ENCODE assay signal across 21 cellular contexts in the genomic region with DNA sequence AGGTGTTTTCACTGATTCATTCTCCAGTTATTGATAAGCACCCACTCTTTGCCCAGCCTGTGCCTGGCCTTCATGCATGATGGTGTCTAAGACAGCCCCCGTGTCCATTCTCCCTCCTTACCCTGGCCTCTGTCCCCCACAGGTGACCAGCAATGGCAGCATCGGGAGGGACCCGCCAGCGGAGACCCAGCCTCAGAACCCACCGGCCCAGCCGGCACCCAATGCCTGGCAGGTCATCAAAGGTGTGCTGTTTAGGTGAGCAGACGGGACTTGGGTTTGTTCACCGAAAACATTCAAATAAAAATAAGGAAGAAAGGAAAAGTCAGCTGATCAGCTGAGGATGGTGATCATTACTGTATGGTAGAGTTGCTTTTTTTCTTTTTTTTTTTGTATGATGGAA. TPM values are rescaled to one million over a fixed set of nuclear protein-coding genes. Genes with fewer than 3 reads are reported as not detected.
DNase-seq lines count a peak whose midpoint lies in the region; ATAC-seq and TF ChIP-seq lines count a peak whose summit lies in the region.
"Had no signal": no experiment of that assay in that cellular context is flagged by ENCODE, and none has a peak within 500 bp of the region (broad histone marks: within the 10 kb centered on the region; RNA-seq: fewer than 3 reads in every experiment).

No MANE protein-coding gene starts in this region.

- DNase-seq in activated naive CD4-positive, alpha-beta T cell treated with anti-CD3 and anti-CD28 coated beads, Interleukin-2, amount 50 U/mL, for 72 hours (ENCODE audit: low spot score in 2 of 2) = no peak
- no peak for DNase-seq in activated naive CD4-positive, alpha-beta T cell treated with anti-CD3 and anti-CD28 coated beads, Interleukin-2, amount 10 ng/mL, durations not matched to agents 7 days and 5 days
- no peak for DNase-seq in central memory CD8-positive, alpha-beta T cell (ENCODE audit: low spot score in 2 of 2)
- DNase-seq in tibial nerve (ENCODE audit: low spot score in 2 of 2) = no peak
- DNase-seq in retina = no peak
- DNase-seq in upper lobe of right lung = no peak
- DNase-seq: BE2C; CD4-positive, alpha-beta memory T cell; EL; GM23248; NCI-H1417; NCI-H1930; NCI-H345; NCI-H524 treated with DMSO at 0.1 percent for 48 hours had no signal

- H3K79me2 ChIP-seq in OCI-LY1 (ENCODE audit: insufficient read depth, low read length) = peaks cover 36% of the 10 kb centered on the region

- no peaks in the 10 kb centered on the region for H4K20me1 ChIP-seq in OCI-LY1 (ENCODE audit: insufficient read depth, low read length)

- TF ChIP-seq EP300 in tibial nerve (IDR thresholded peaks at IDR 0.05) = no peak

- H3K36me3 Mint-ChIP-seq in activated naive CD4-positive, alpha-beta T cell treated with anti-CD3 and anti-CD28 coated beads, Interleukin-2, amount 50 U/mL, for 72 hours = peaks cover 0 to 6% of the 10 kb centered on the region in 2 donors
- peaks cover 19% of the 10 kb centered on the region for H3K36me3 Mint-ChIP-seq in activated naive CD4-positive, alpha-beta T cell treated with anti-CD3 and anti-CD28 coated beads, Interleukin-2, amount 10 ng/mL, durations not matched to agents 7 days and 5 days
- H3K36me3 Mint-ChIP-seq in central memory CD8-positive, alpha-beta T cell (ENCODE audit: insufficient read depth) = peaks cover 39% of the 10 kb centered on the region
- H3K36me3 Mint-ChIP-seq in stimulated activated memory B cell treated with anti-CD40 and anti-IgM and Interleukin-4, amounts not matched to agents 10 μg/mL and 1 μg/mL and 100 μg/mL, for 72 hours = peaks cover 36% of the 10 kb centered on the region

- peak overlapping the region; percentile 54 to 80 for H3K27ac Mint-ChIP-seq in activated naive CD4-positive, alpha-beta T cell treated with anti-CD3 and anti-CD28 coated beads, Interleukin-2, amount 50 U/mL, for 72 hours
- no peak overlapping the region for H3K27ac Mint-ChIP-seq in activated naive CD4-positive, alpha-beta T cell treated with anti-CD3 and anti-CD28 coated beads, Interleukin-2, amount 10 ng/mL, durations not matched to agents 7 days and 5 days
- peak overlapping the region; percentile 73 for H3K27ac Mint-ChIP-seq in central memory CD8-positive, alpha-beta T cell (ENCODE audit: low read depth)
- H3K27ac Mint-ChIP-seq in stimulated activated memory B cell treated with anti-CD40 and anti-IgM and Interleukin-4, amounts not matched to agents 10 μg/mL and 1 μg/mL and 100 μg/mL, for 72 hours = peak overlapping the region; percentile 92
- H3K27ac Mint-ChIP-seq: CD4-positive, alpha-beta memory T cell had no signal

- peak overlapping the region; percentile 45; the same call in 1 of the 2 replicates for H3K4me2 ChIP-seq in OCI-LY1 (ENCODE audit: low read length)

- H3K27ac ChIP-seq in OCI-LY1 (ENCODE audit: low read depth, low read length, poor library complexity, severe bottlenecking) (peak overlapping the region; percentile 84), tibial nerve (no peak overlapping the region), upper lobe of right lung (no peak overlapping the region)
- H3K27ac ChIP-seq: GM23248, SJSA1 had no signal

- H3K36me3 ChIP-seq in OCI-LY1 (ENCODE audit: insufficient read depth, low read length) (peaks cover 29% of the 10 kb centered on the region), tibial nerve (peaks cover 2 to 70% (median 4%) of the 10 kb centered on the region in 3 donors), upper lobe of right lung (peaks cover 48% of the 10 kb centered on the region)

- H3K9ac ChIP-seq in OCI-LY1 (ENCODE audit: low read length) = peak overlapping the region; percentile 4; the same call in 1 of the 2 replicates
- H3K9ac ChIP-seq: GM23248 had no signal

- peaks cover 17% of the 10 kb centered on the region for H3K4me1 Mint-ChIP-seq in activated naive CD4-positive, alpha-beta T cell treated with anti-CD3 and anti-CD28 coated beads, Interleukin-2, amount 10 ng/mL, durations not matched to agents 7 days and 5 days
- H3K4me1 Mint-ChIP-seq in central memory CD8-positive, alpha-beta T cell = peaks cover 41% of the 10 kb centered on the region
- peaks cover 56% of the 10 kb centered on the region for H3K4me1 Mint-ChIP-seq in stimulated activated memory B cell treated with anti-CD40 and anti-IgM and Interleukin-4, amounts not matched to agents 10 μg/mL and 1 μg/mL and 100 μg/mL, for 72 hours

- TF ChIP-seq CTCF in OCI-LY1 (IDR thresholded peaks at IDR 0.05; ENCODE audit: low read length) = no peak
- TF ChIP-seq CTCF in tibial nerve (IDR thresholded peaks at IDR 0.05) = no peak
- no peak for TF ChIP-seq CTCF in upper lobe of right lung (IDR thresholded peaks at IDR 0.05)

- no peak overlapping the region for H3K4me3 Mint-ChIP-seq in activated naive CD4-positive, alpha-beta T cell treated with anti-CD3 and anti-CD28 coated beads, Interleukin-2, amount 10 ng/mL, durations not matched to agents 7 days and 5 days
- no peak overlapping the region for H3K4me3 Mint-ChIP-seq in central memory CD8-positive, alpha-beta T cell
- peak overlapping the region; percentile 53 for H3K4me3 Mint-ChIP-seq in stimulated activated memory B cell treated with anti-CD40 and anti-IgM and Interleukin-4, amounts not matched to agents 10 μg/mL and 1 μg/mL and 100 μg/mL, for 72 hours
- H3K4me3 Mint-ChIP-seq: CD4-positive, alpha-beta memory T cell had no signal

- CTCF ChIA-PET in activated naive CD4-positive, alpha-beta T cell treated with anti-CD3 and anti-CD28 coated beads, Interleukin-2, amount 10 ng/mL, durations not matched to agents 7 days and 5 days (lab: Charles Lee) = no interaction called here

- no peaks in the 10 kb centered on the region for H3K9me3 Mint-ChIP-seq in activated naive CD4-positive, alpha-beta T cell treated with anti-CD3 and anti-CD28 coated beads, Interleukin-2, amount 50 U/mL, for 72 hours
- H3K9me3 Mint-ChIP-seq in activated naive CD4-positive, alpha-beta T cell treated with anti-CD3 and anti-CD28 coated beads, Interleukin-2, amount 10 ng/mL, durations not matched to agents 7 days and 5 days = no peaks in the 10 kb centered on the region
- H3K9me3 Mint-ChIP-seq in central memory CD8-positive, alpha-beta T cell = no peaks in the 10 kb centered on the region
- H3K9me3 Mint-ChIP-seq in stimulated activated memory B cell treated with anti-CD40 and anti-IgM and Interleukin-4, amounts not matched to agents 10 μg/mL and 1 μg/mL and 100 μg/mL, for 72 hours = no peaks in the 10 kb centered on the region
- H3K9me3 Mint-ChIP-seq: CD4-positive, alpha-beta memory T cell had no signal

- no peaks in the 10 kb centered on the region for H3K27me3 Mint-ChIP-seq in activated naive CD4-positive, alpha-beta T cell treated with anti-CD3 and anti-CD28 coated beads, Interleukin-2, amount 10 ng/mL, durations not matched to agents 7 days and 5 days
- H3K27me3 Mint-ChIP-seq in central memory CD8-positive, alpha-beta T cell = no peaks in the 10 kb centered on the region
- H3K27me3 Mint-ChIP-seq in stimulated activated memory B cell treated with anti-CD40 and anti-IgM and Interleukin-4, amounts not matched to agents 10 μg/mL and 1 μg/mL and 100 μg/mL, for 72 hours = no peaks in the 10 kb centered on the region
- H3K27me3 Mint-ChIP-seq: CD4-positive, alpha-beta memory T cell had no signal

- intact Hi-C loops in upper lobe of right lung (cut with DNase I) = no loop called here

- no peaks in the 10 kb centered on the region for H3F3A ChIP-seq in OCI-LY1 (ENCODE audit: insufficient read depth, low read length)

- H3K4me3 ChIP-seq in OCI-LY1 (ENCODE audit: low read depth, low read length, poor library complexity, severe bottlenecking) (no peak overlapping the region), tibial nerve (no peak overlapping the region), upper lobe of right lung (no peak overlapping the region)
- H3K4me3 ChIP-seq: GM23248, HAP-1, K562, SJSA1 had no signal

- peaks cover 51% of the 10 kb centered on the region for H3K4me1 ChIP-seq in OCI-LY1 (ENCODE audit: insufficient read depth, low read length, severe bottlenecking)
- H3K4me1 ChIP-seq in tibial nerve = peaks cover 0 to 46% (median 9%) of the 10 kb centered on the region in 4 donors
- peaks cover 8% of the 10 kb centered on the region for H3K4me1 ChIP-seq in upper lobe of right lung
- H3K4me1 ChIP-seq: BE2C, HAP-1 had no signal

- TF ChIP-seq POLR2A in tibial nerve (IDR thresholded peaks at IDR 0.05) = no peak

- ATAC-seq in activated naive CD4-positive, alpha-beta T cell treated with anti-CD3 and anti-CD28 coated beads, Interleukin-2, amount 50 U/mL, for 72 hours = no peak
- no peak for ATAC-seq in central memory CD8-positive, alpha-beta T cell (replicated peaks; ENCODE audit: extremely low read depth, poor library complexity, severe bottlenecking)
- ATAC-seq in stimulated activated memory B cell treated with anti-CD40 and anti-IgM and Interleukin-4, amounts not matched to agents 10 μg/mL and 1 μg/mL and 100 μg/mL, for 72 hours = no peak
- ATAC-seq in upper lobe of right lung = no peak
- ATAC-seq: K562, Panc1 had no signal

- H3K27me3 ChIP-seq in OCI-LY1 (ENCODE audit: insufficient read depth, low read length) (no peaks in the 10 kb centered on the region), tibial nerve (no peaks in the 10 kb centered on the region), upper lobe of right lung (no peaks in the 10 kb centered on the region)
- H3K27me3 ChIP-seq: BE2C, SJSA1 had no signal

- WGBS in tibial nerve, 2 donors = 90 to 95% methylated on average over 8 of the region's 8 CpGs

- H3K9me3 ChIP-seq in OCI-LY1 (ENCODE audit: low read length) = no peaks in the 10 kb centered on the region
- no peaks in the 10 kb centered on the region for H3K9me3 ChIP-seq in tibial nerve
- no peaks in the 10 kb centered on the region for H3K9me3 ChIP-seq in upper lobe of right lung
- H3K9me3 ChIP-seq: BE2C, HAP-1, SJSA1 had no signal

- no peak overlapping the region for H2AFZ ChIP-seq in OCI-LY1 (ENCODE audit: low read length)
- H2AFZ ChIP-seq: GM23248 had no signal

- no peaks in the 10 kb centered on the region for H3K9me2 ChIP-seq in OCI-LY1 (ENCODE audit: low read depth, low read length)

RNA-seq across cellular contexts. Expression of gene CLPTM1, which starts 6.6 kb away (rescaled TPM):
- total RNA-seq in activated naive CD4-positive, alpha-beta T cell treated with anti-CD3 and anti-CD28 coated beads, Interleukin-2, amount 50 U/mL, for 72 hours = 10 to 100 TPM; 54.0 to 58.5 TPM
- 10 to 100 TPM; 52.3 to 89.4 (median 74.5) TPM for total RNA-seq in tibial nerve
- 103 TPM for total RNA-seq in upper lobe of right lung

RNA-seq across cellular contexts. Expression of gene APOC2, which starts 16.0 kb away (rescaled TPM):
- not detected for total RNA-seq in activated naive CD4-positive, alpha-beta T cell treated with anti-CD3 and anti-CD28 coated beads, Interleukin-2, amount 50 U/mL, for 72 hours
- 1 to 10 TPM in 1 of 4 donors, under 1 TPM in 1, not detected in 2; 0.90 to 2.0 TPM for total RNA-seq in tibial nerve
- total RNA-seq in upper lobe of right lung = 33.9 TPM
- total RNA-seq: A172, GM23248, SJSA1 had no signal

RNA-seq across cellular contexts. Expression of gene APOC4, which starts 19.8 kb away (rescaled TPM):
- not detected for total RNA-seq in activated naive CD4-positive, alpha-beta T cell treated with anti-CD3 and anti-CD28 coated beads, Interleukin-2, amount 50 U/mL, for 72 hours
- not detected for total RNA-seq in tibial nerve
- not detected for total RNA-seq in upper lobe of right lung
- total RNA-seq: A172; CD4-positive, alpha-beta memory T cell; GM23248; K562; SJSA1 had no signal

RNA-seq across cellular contexts. Expression of gene RELB, which starts 39.4 kb away (rescaled TPM):
- 10 to 100 TPM; 31.7 to 56.5 TPM for total RNA-seq in activated naive CD4-positive, alpha-beta T cell treated with anti-CD3 and anti-CD28 coated beads, Interleukin-2, amount 50 U/mL, for 72 hours
- total RNA-seq in tibial nerve (10 to 100 TPM in 2 of 4 donors, 1 to 10 TPM in 2; 4.2 to 14.9 (median 9.9) TPM), upper lobe of right lung (17.5 TPM)

RNA-seq across cellular contexts. Expression of gene APOC1, which starts 47.4 kb away (rescaled TPM):
- under 1 TPM in 1 of 2 donors, not detected in 1; 0.61 TPM for total RNA-seq in activated naive CD4-positive, alpha-beta T cell treated with anti-CD3 and anti-CD28 coated beads, Interleukin-2, amount 50 U/mL, for 72 hours
- 100 to 1,000 TPM in 1 of 4 donors, 10 to 100 TPM in 3; 17.2 to 213 (median 49.9) TPM for total RNA-seq in tibial nerve
- 558 TPM for total RNA-seq in upper lobe of right lung
- total RNA-seq: A172, GM23248, SJSA1 had no signal

Comparison
In these comparisons a context has a peak if more than half of its experiments do, and no peak if none do; other contexts are left out.
1. RNA of gene APOC2, which starts 16.0 kb away (total RNA-seq): 33.9 TPM in upper lobe of right lung (single experiment); 0.90 to 2.0 TPM in tibial nerve and not detected in activated naive CD4-positive, alpha-beta T cell treated with anti-CD3 and anti-CD28 coated beads, Interleukin-2, amount 50 U/mL, for 72 hours; every median in the first group is over 10 times any median in the second.